ENCODE assay signal across 2 cellular contexts in the genomic region with DNA sequence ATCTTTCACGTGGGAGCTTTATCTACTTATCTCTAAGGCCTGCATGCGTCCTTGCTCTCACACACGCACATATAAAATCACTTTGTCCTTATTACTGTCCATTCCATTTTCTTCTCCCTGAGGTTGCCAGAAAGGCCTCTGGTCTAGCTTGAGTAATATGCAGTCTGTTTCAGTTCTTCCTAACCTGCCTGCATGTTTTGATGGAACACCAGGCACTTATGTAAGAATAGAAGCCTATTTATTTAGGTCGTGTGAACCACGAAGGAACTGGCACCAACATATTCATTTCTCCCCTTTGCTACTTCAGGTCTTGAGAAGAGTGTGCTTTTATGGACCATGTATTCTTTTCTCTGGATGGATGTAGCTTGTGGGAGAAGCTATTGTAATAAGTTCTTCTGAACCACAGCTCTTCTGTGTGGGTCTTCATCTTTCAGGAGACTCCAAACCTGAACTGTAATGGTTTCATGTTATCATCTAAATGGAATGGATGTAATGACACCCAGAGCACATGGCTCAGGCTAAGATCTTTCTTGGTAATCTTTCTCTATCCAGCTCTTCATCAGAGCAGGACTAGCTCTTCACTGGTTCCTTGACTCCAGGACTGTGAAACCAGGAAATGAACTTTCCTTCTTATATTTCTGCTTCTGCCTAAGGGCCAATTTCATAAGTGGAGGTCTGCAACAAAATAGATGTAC.
TF ChIP-seq lines count a peak whose summit lies in the region.

No MANE protein-coding gene starts in this region.

TF ChIP-seq in IMR-90, 13 proteins besides CTCF, POLR2A, EP300 and RAD21:
- TF ChIP-seq CHD1 (IDR thresholded peaks at IDR 0.05; ENCODE audit: low read depth, low read length) (no peak), RFX5 (IDR thresholded peaks at IDR 0.05; ENCODE audit: low read depth, low read length) (no peak)

TF ChIP-seq in GM12878, 131 proteins besides CTCF, POLR2A, EP300 and RAD21:
- TF ChIP-seq IKZF2 (IDR thresholded peaks at IDR 0.05) (0 out of 4 replicates have a peak, but pooled peaks of 1 of the 2 experiments have one; percentile 15), GATAD2B (conservative IDR thresholded peaks at IDR 0.05; ENCODE audit: low read depth) (no peak), EED (IDR thresholded peaks at IDR 0.05; ENCODE audit: low read depth) (peak; percentile 28; the same call in 1 of the 2 replicates)
